26 cellular contexts compared by ENCODE assay signal in genomic region chr2:5041501-5041900, GRCh38.
"Had no signal": no experiment of that assay in that cellular context is flagged by ENCODE, and none has a peak within 500 bp of the region (broad histone marks: within the 10 kb centered on the region; RNA-seq: fewer than 3 reads in every experiment).

No MANE protein-coding gene starts in this region.

- H3K79me2 ChIP-seq: hepatocyte had no signal

- H3K4me1 ChIP-seq: colonic mucosa, foreskin keratinocyte, heart left ventricle, left lung, lower lobe of right lung had no signal

- H3K27ac Mint-ChIP-seq: dendritic cell treated with granulocyte-macrophage colony-stimulating factor and Interleukin-4, amounts not matched to agents 40 ng/mL and 50 ng/mL, for 4 days; effector memory CD8-positive, alpha-beta T cell; endodermal cell; immature natural killer cell; mesothelial cell of epicardium had no signal

- H3K4me1 Mint-ChIP-seq: immature natural killer cell, naive B cell had no signal

- H3K4me3 ChIP-seq: colonic mucosa, esophagus muscularis mucosa, gastroesophageal sphincter, heart left ventricle, hepatocyte, left lung, lower lobe of right lung, mucosa of descending colon had no signal

- H3K36me3 ChIP-seq: colonic mucosa, esophagus muscularis mucosa, gastroesophageal sphincter, heart left ventricle, left lung, lower lobe of right lung had no signal

- H3K36me3 Mint-ChIP-seq: immature natural killer cell, mesothelial cell of epicardium, naive B cell had no signal

- H3K27ac ChIP-seq: colonic mucosa, foreskin keratinocyte, gastroesophageal sphincter, heart left ventricle, hepatocyte, left lung, lower lobe of right lung had no signal

- H3K9me3 ChIP-seq: colonic mucosa, esophagus muscularis mucosa, gastroesophageal sphincter, left lung, lower lobe of right lung had no signal

- DNase-seq: colonic mucosa; cortex of kidney; effector CD8-positive, alpha-beta T cell; effector memory CD8-positive, alpha-beta T cell; endodermal cell; foreskin keratinocyte; heart left ventricle; hypothalamus; immature natural killer cell; islet precursor cell; kidney; kidney glomerular epithelial cell; left colon; left lung; left ventricle myocardium superior; lower lobe of right lung; mesenchymal stem cell; mucosa of descending colon; naive B cell had no signal

- H3K4me3 Mint-ChIP-seq: dendritic cell treated with granulocyte-macrophage colony-stimulating factor and Interleukin-4, amounts not matched to agents 40 ng/mL and 50 ng/mL, for 4 days; effector memory CD8-positive, alpha-beta T cell; endodermal cell; immature natural killer cell; mesothelial cell of epicardium; naive B cell had no signal

- FAIRE-seq: endometrium, frontal cortex, kidney had no signal

- H3K9me3 Mint-ChIP-seq: endodermal cell had no signal

- H3K4me2 ChIP-seq: hepatocyte had no signal

- H3K27me3 Mint-ChIP-seq: dendritic cell treated with granulocyte-macrophage colony-stimulating factor and Interleukin-4, amounts not matched to agents 40 ng/mL and 50 ng/mL, for 4 days; effector memory CD8-positive, alpha-beta T cell; naive B cell had no signal

- H3K27me3 ChIP-seq: colonic mucosa, esophagus muscularis mucosa, foreskin keratinocyte, gastroesophageal sphincter, heart left ventricle, hepatocyte, left lung had no signal

- H2AFZ ChIP-seq: hepatocyte had no signal

- ATAC-seq: effector memory CD8-positive, alpha-beta T cell; foreskin keratinocyte; gastroesophageal sphincter; heart left ventricle; left colon; left lung; left ventricle myocardium superior; lower lobe of right lung; mucosa of descending colon had no signal
